1 cellular context compared by ENCODE assay signal in genomic region chr20:53595018-53595378, GRCh38.
TF ChIP-seq lines count a peak whose summit lies in the region.

No MANE protein-coding gene starts in this region.

TF ChIP-seq in SK-N-SH, 30 proteins besides CTCF, POLR2A, EP300 and RAD21 (continued from another document):
- TF ChIP-seq, protein P1, sequence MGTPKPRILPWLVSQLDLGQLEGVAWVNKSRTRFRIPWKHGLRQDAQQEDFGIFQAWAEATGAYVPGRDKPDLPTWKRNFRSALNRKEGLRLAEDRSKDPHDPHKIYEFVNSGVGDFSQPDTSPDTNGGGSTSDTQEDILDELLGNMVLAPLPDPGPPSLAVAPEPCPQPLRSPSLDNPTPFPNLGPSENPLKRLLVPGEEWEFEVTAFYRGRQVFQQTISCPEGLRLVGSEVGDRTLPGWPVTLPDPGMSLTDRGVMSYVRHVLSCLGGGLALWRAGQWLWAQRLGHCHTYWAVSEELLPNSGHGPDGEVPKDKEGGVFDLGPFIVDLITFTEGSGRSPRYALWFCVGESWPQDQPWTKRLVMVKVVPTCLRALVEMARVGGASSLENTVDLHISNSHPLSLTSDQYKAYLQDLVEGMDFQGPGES (IDR thresholded peaks at IDR 0.05; ENCODE audit: low read depth, low read length), result no peak
- TF ChIP-seq RXRA (IDR thresholded peaks at IDR 0.05; ENCODE audit: borderline replicate concordance, low read depth) (no peak), FOXM1 (IDR thresholded peaks at IDR 0.05; ENCODE audit: low read depth) (no peak), SIN3A (IDR thresholded peaks at IDR 0.05; ENCODE audit: borderline replicate concordance, low read depth, low read length) (no peak), USF2 (IDR thresholded peaks at IDR 0.05; ENCODE audit: borderline replicate concordance, low read depth, low read length) (no peak), USF1 (IDR thresholded peaks at IDR 0.05; ENCODE audit: borderline replicate concordance, low read depth) (no peak), FOSL2 (IDR thresholded peaks at IDR 0.05; ENCODE audit: borderline replicate concordance, low read depth) (no peak), TAF1 (IDR thresholded peaks at IDR 0.05; ENCODE audit: borderline replicate concordance, low read depth, low read length) (no peak)
- TF ChIP-seq, protein P2, sequence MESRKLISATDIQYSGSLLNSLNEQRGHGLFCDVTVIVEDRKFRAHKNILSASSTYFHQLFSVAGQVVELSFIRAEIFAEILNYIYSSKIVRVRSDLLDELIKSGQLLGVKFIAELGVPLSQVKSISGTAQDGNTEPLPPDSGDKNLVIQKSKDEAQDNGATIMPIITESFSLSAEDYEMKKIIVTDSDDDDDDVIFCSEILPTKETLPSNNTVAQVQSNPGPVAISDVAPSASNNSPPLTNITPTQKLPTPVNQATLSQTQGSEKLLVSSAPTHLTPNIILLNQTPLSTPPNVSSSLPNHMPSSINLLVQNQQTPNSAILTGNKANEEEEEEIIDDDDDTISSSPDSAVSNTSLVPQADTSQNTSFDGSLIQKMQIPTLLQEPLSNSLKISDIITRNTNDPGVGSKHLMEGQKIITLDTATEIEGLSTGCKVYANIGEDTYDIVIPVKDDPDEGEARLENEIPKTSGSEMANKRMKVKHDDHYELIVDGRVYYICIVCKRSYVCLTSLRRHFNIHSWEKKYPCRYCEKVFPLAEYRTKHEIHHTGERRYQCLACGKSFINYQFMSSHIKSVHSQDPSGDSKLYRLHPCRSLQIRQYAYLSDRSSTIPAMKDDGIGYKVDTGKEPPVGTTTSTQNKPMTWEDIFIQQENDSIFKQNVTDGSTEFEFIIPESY (IDR thresholded peaks at IDR 0.05; ENCODE audit: borderline replicate concordance, low read depth), result no peak
- TF ChIP-seq, protein P3, sequence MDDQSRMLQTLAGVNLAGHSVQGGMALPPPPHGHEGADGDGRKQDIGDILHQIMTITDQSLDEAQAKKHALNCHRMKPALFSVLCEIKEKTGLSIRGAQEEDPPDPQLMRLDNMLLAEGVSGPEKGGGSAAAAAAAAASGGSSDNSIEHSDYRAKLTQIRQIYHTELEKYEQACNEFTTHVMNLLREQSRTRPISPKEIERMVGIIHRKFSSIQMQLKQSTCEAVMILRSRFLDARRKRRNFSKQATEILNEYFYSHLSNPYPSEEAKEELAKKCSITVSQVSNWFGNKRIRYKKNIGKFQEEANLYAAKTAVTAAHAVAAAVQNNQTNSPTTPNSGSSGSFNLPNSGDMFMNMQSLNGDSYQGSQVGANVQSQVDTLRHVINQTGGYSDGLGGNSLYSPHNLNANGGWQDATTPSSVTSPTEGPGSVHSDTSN (IDR thresholded peaks at IDR 0.05), result no peak
